Comparison of ENCODE assay signal across 9 cellular contexts in the genomic region with DNA sequence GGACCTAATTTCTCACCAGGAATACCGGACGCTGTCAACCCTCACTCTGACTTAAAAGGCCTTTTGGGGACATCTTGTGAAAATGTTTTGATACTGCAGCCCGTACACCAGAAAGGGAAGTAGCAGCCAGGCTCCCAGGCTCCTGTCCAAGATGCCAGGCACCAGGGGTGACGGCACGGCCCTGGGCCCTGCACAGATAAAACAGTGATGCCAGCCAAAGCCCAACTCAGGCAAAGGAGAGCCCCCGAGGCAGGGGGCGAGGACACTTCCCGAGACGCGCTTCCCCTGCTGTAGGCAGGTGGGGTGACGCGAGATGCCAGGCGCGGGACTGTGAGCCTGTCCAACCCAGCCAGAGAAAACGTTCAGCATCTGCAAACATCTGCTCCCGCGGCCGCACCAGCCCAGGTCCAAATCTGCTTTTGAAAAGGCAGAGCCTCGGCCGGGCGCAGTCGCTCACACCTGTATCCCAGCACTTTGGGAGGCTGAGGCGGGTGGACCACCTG. TPM values are rescaled to one million over a fixed set of nuclear protein-coding genes. Genes with fewer than 3 reads are reported as not detected.
DNase-seq lines count a peak whose midpoint lies in the region; ATAC-seq, FAIRE-seq and TF ChIP-seq lines count a peak whose summit lies in the region.
"Had no signal": no experiment of that assay in that cellular context is flagged by ENCODE, and none has a peak within 500 bp of the region (broad histone marks: within the 10 kb centered on the region; RNA-seq: fewer than 3 reads in every experiment).

No MANE protein-coding gene starts in this region.

- TF ChIP-seq CTCF in GM12864 (IDR thresholded peaks at IDR 0.05; ENCODE audit: low read depth, low read length, missing control alignments), result peak; percentile 41
- TF ChIP-seq CTCF in endothelial cell of umbilical vein (IDR thresholded peaks at IDR 0.05; ENCODE audit: extremely low read depth in 1 of 2, insufficient read depth in 1 of 2, low read depth in 1 of 2, low read length in 2 of 2), result peak; percentile 16 to 24
- TF ChIP-seq CTCF in pancreas (IDR thresholded peaks at IDR 0.05), result peak in 3 of 4 donors; percentile 8 to 15 (median 14)
- TF ChIP-seq CTCF in MM.1S (IDR thresholded peaks at IDR 0.05; ENCODE audit: low read length), result no peak
- no peak for TF ChIP-seq CTCF in endothelial cell (IDR thresholded peaks at IDR 0.05; ENCODE audit: unreplicated experiment)

- H3K27me3 ChIP-seq in endothelial cell of umbilical vein (ENCODE audit: control insufficient read depth in 2 of 2, insufficient read depth in 2 of 2, low read length in 2 of 2) (no peaks in the 10 kb centered on the region), pancreas (no peaks in the 10 kb centered on the region), MM.1S (replicated peaks; ENCODE audit: insufficient read depth, low read length) (no peaks in the 10 kb centered on the region)
- H3K27me3 ChIP-seq in CD4-positive, alpha-beta memory T cell (ENCODE audit: insufficient read depth, low read length), result no peaks in the 10 kb centered on the region

- H3K36me3 ChIP-seq in endothelial cell of umbilical vein (ENCODE audit: control insufficient read depth in 2 of 2, extremely low read depth in 1 of 2, insufficient read depth in 2 of 2, low read length in 2 of 2) (peaks cover 0 to under 1% of the 10 kb centered on the region in 2 experiments), pancreas (no peaks in the 10 kb centered on the region), MM.1S (replicated peaks; ENCODE audit: insufficient read depth, low read length) (no peaks in the 10 kb centered on the region)
- no peaks in the 10 kb centered on the region for H3K36me3 ChIP-seq in CD4-positive, alpha-beta memory T cell (ENCODE audit: insufficient read depth, low read length)

- DNase-seq in GM12864 (ENCODE audit: low read depth) (no peak), NCI-H526 treated with DMSO at 0.1 percent for 48 hours (lab: John Stamatoyannopoulos, UW) (peak; percentile 21), endothelial cell of umbilical vein (ENCODE audit: low read depth, low spot score) (peak; percentile 45), pancreas (peak in 3 of 6 donors; percentile 42 to 58 (median 58)), MM.1S (no peak), NCI-H510A (lab: John Stamatoyannopoulos, UW) (no peak), endothelial cell (ENCODE audit: low spot score) (no peak)
- no peak for DNase-seq in CD4-positive, alpha-beta memory T cell

- BruUV-seq in endothelial cell of umbilical vein (replicated peaks; lab: Mats Ljungman, UMichigan), result no TSS peak

- no peaks in the 10 kb centered on the region for H3K9me2 ChIP-seq in MM.1S (replicated peaks; ENCODE audit: insufficient read depth, low read length)

- no peak overlapping the region for H3K4me3 Mint-ChIP-seq in CD4-positive, alpha-beta memory T cell
- H3K4me3 Mint-ChIP-seq in endothelial cell (ENCODE audit: unreplicated experiment), result no peak overlapping the region

- CTCF ChIA-PET in endothelial cell of umbilical vein (lab: Charles Lee), result interaction anchor here (0.9 to 1.2 kb wide), 4 partner anchors 13 to 151 kb away, joined by 3 to 6 read pairs (median 4); no protein-coding TSS in a partner anchor
- CTCF ChIA-PET in CD4-positive, alpha-beta memory T cell (lab: Charles Lee; ENCODE audit: partially characterized antibody), result interaction anchor here (2.0 kb wide), 1 partner anchor 13 kb away, joined by 4 read pairs; no protein-coding TSS in a partner anchor

- FAIRE-seq in endothelial cell of umbilical vein (lab: Jason Lieb, UNC) (peak; percentile 76), pancreas (lab: Jason Lieb, UNC) (no peak)
- FAIRE-seq: colon had no signal

- no peak overlapping the region for H3K27ac Mint-ChIP-seq in CD4-positive, alpha-beta memory T cell
- no peak overlapping the region for H3K27ac Mint-ChIP-seq in endothelial cell (ENCODE audit: unreplicated experiment)

- no peak for TF ChIP-seq POLR2A in endothelial cell of umbilical vein (IDR thresholded peaks at IDR 0.05; ENCODE audit: low read depth, low read length)

- POLR2A ChIA-PET in endothelial cell of umbilical vein (lab: Charles Lee), result no interaction called here
- POLR2A ChIA-PET in CD4-positive, alpha-beta memory T cell (lab: Charles Lee; ENCODE audit: partially characterized antibody), result interaction anchor here (0.8 kb wide), 1 partner anchor 16 kb away, joined by 3 read pairs; a partner anchor contains a TSS

- H3K36me3 Mint-ChIP-seq in CD4-positive, alpha-beta memory T cell, result peaks cover 0 to 1% of the 10 kb centered on the region in 2 donors
- peaks cover 5% of the 10 kb centered on the region for H3K36me3 Mint-ChIP-seq in endothelial cell (ENCODE audit: low read depth, unreplicated experiment)

- intact Hi-C loops in endothelial cell of umbilical vein (cut with micrococcal nuclease), result no loop called here
- intact Hi-C loops in pancreas (cut with DNase I), result loop anchor here in 1 of 3 donors (10.0 kb wide), 1 partner anchor 150 kb away; no protein-coding TSS in a partner anchor
- intact Hi-C loops in CD4-positive, alpha-beta memory T cell (cut with micrococcal nuclease), result no loop called here

- H3F3A ChIP-seq in MM.1S (ENCODE audit: insufficient read depth, low read length), result no peaks in the 10 kb centered on the region

- 0 out of 2 replicates have a peak overlapping the region, but pooled peaks have one; percentile 12 for H3K4me3 ChIP-seq in GM12864 (ENCODE audit: low read depth, low read length)
- no peak overlapping the region for H3K4me3 ChIP-seq in endothelial cell of umbilical vein (replicated peaks in 1 of 3; ENCODE audit: insufficient read depth in 1 of 3, low read depth in 1 of 3, low read length in 3 of 3)
- H3K4me3 ChIP-seq in pancreas, result no peak overlapping the region
- H3K4me3 ChIP-seq in MM.1S (ENCODE audit: low read length), result no peak overlapping the region
- H3K4me3 ChIP-seq in CD4-positive, alpha-beta memory T cell (ENCODE audit: low read length in 2 of 2), result no peak overlapping the region

- H3K9ac ChIP-seq in endothelial cell of umbilical vein (replicated peaks; ENCODE audit: extremely low read depth, insufficient read depth, low read length) (no peak overlapping the region), MM.1S (ENCODE audit: low read length) (no peak overlapping the region)

- dilution Hi-C loops in endothelial cell of umbilical vein (cut with MboI; ENCODE audit: extremely low pct_ligation_motif_present, low sequenced_read_pairs), result no loop called here

- H3K27me3 Mint-ChIP-seq in CD4-positive, alpha-beta memory T cell, result no peaks in the 10 kb centered on the region
- H3K27me3 Mint-ChIP-seq in endothelial cell (ENCODE audit: unreplicated experiment), result peaks cover 2% of the 10 kb centered on the region

- H3K9me1 ChIP-seq in endothelial cell of umbilical vein (replicated peaks; ENCODE audit: control insufficient read depth, extremely low read depth, insufficient read depth, low read length), result no peaks in the 10 kb centered on the region

- H3K27ac ChIP-seq in endothelial cell of umbilical vein (ENCODE audit: insufficient read depth, low read depth, low read length) (no peak overlapping the region), pancreas (no peak overlapping the region), MM.1S (ENCODE audit: low read length) (no peak overlapping the region)
- H3K27ac ChIP-seq in CD4-positive, alpha-beta memory T cell (ENCODE audit: low read depth, low read length), result no peak overlapping the region

- H3K9me3 ChIP-seq in endothelial cell of umbilical vein (replicated peaks; ENCODE audit: control insufficient read depth, insufficient read depth, low read length) (no peaks in the 10 kb centered on the region), pancreas (no peaks in the 10 kb centered on the region), MM.1S (replicated peaks; ENCODE audit: insufficient read depth, low read length) (no peaks in the 10 kb centered on the region)
- no peaks in the 10 kb centered on the region for H3K9me3 ChIP-seq in CD4-positive, alpha-beta memory T cell (ENCODE audit: control insufficient read depth in 1 of 2, low read length in 2 of 2)

- ATAC-seq in pancreas, result peak; percentile 83 to 95 (median 92)

- H3K4me1 Mint-ChIP-seq in CD4-positive, alpha-beta memory T cell, result peaks cover 0 to 2% (median 0%) of the 10 kb centered on the region in 4 donors
- no peaks in the 10 kb centered on the region for H3K4me1 Mint-ChIP-seq in endothelial cell (ENCODE audit: unreplicated experiment)

- H3K4me1 ChIP-seq in endothelial cell of umbilical vein (ENCODE audit: control insufficient read depth, extremely low read depth, insufficient read depth, low read length) (no peaks in the 10 kb centered on the region), pancreas (no peaks in the 10 kb centered on the region), MM.1S (ENCODE audit: low read length) (no peaks in the 10 kb centered on the region)
- no peaks in the 10 kb centered on the region for H3K4me1 ChIP-seq in CD4-positive, alpha-beta memory T cell (ENCODE audit: insufficient read depth, low read length)

- no peaks in the 10 kb centered on the region for H4K20me1 ChIP-seq in endothelial cell of umbilical vein (replicated peaks; ENCODE audit: control insufficient read depth, extremely low read depth, insufficient read depth, low read length)
- H4K20me1 ChIP-seq in MM.1S (ENCODE audit: insufficient read depth, low read length), result no peaks in the 10 kb centered on the region

- H3K4me2 ChIP-seq in endothelial cell of umbilical vein (ENCODE audit: insufficient read depth, low read length) (no peak overlapping the region), MM.1S (ENCODE audit: low read depth, low read length) (no peak overlapping the region)

- H2AFZ ChIP-seq in endothelial cell of umbilical vein (ENCODE audit: low read depth, low read length) (no peak overlapping the region), MM.1S (ENCODE audit: low read length) (no peak overlapping the region)

- H3K9me3 Mint-ChIP-seq in CD4-positive, alpha-beta memory T cell, result no peaks in the 10 kb centered on the region
- no peaks in the 10 kb centered on the region for H3K9me3 Mint-ChIP-seq in endothelial cell (ENCODE audit: unreplicated experiment)

- 34 to 41% methylated on average over 20 to 23 of the region's 23 CpGs for WGBS in pancreas, 2 donors

- H3K79me2 ChIP-seq in endothelial cell of umbilical vein (ENCODE audit: control insufficient read depth, insufficient read depth, low read length) (no peaks in the 10 kb centered on the region), MM.1S (ENCODE audit: low read length) (no peaks in the 10 kb centered on the region)

RNA-seq across cellular contexts. Expression of a gene that starts 15.7 kb away (rescaled TPM):
- 20.6 and 31.8 TPM in 2 replicates for total RNA-seq in endothelial cell of umbilical vein
- 37.6 and 40.6 TPM in 2 replicates for polyA plus RNA-seq in endothelial cell of umbilical vein
- 50.2 and 51.2 TPM in 2 replicates for polyA plus RNA-seq in endothelial cell of umbilical vein (2011; cell fraction: cytosol; rRNA removed)
- polyA plus RNA-seq in endothelial cell of umbilical vein (2011; cell fraction: nucleus; rRNA removed), result 53.1 and 54.8 TPM in 2 replicates
- polyA plus RNA-seq in endothelial cell of umbilical vein (2012), result 39.6 and 42.2 TPM in 2 replicates
- 19.3 and 19.8 TPM in 2 replicates for polyA minus RNA-seq in endothelial cell of umbilical vein
- polyA minus RNA-seq in endothelial cell of umbilical vein (2011; cell fraction: cytosol; rRNA and poly(A)+ RNA removed), result 12.5 TPM
- 19.7 and 23.8 TPM in 2 replicates for polyA minus RNA-seq in endothelial cell of umbilical vein (2011; cell fraction: nucleus; rRNA and poly(A)+ RNA removed)
- 10 to 100 TPM in 3 of 6 donors, 1 to 10 TPM in 3; 6.1 to 21.7 (median 10.3) TPM for total RNA-seq in pancreas
- polyA plus RNA-seq in pancreas, result 10 to 100 TPM; 31.9 to 35.0 TPM
- total RNA-seq in CD4-positive, alpha-beta memory T cell, result 10 to 100 TPM; 30.9 to 32.4 TPM
- 10 to 100 TPM; 41.8 to 60.7 TPM for polyA plus RNA-seq in CD4-positive, alpha-beta memory T cell
- 36.0 TPM for total RNA-seq in endothelial cell (ENCODE audit: unreplicated experiment)

RNA-seq across cellular contexts. Expression of a gene that starts 56.4 kb away (rescaled TPM):
- 0.25 and 0.77 TPM in 2 replicates for total RNA-seq in endothelial cell of umbilical vein
- polyA plus RNA-seq in endothelial cell of umbilical vein, result 2.3 and 3.1 TPM in 2 replicates
- 0.89 and 1.2 TPM in 2 replicates for polyA plus RNA-seq in endothelial cell of umbilical vein (2011; cell fraction: cytosol; rRNA removed)
- polyA plus RNA-seq in endothelial cell of umbilical vein (2011; cell fraction: nucleus; rRNA removed), result 1.8 and 2.6 TPM in 2 replicates
- 0.74 and 1.2 TPM in 2 replicates for polyA plus RNA-seq in endothelial cell of umbilical vein (2012)
- 1.00 and 1.6 TPM in 2 replicates for polyA minus RNA-seq in endothelial cell of umbilical vein
- polyA minus RNA-seq in endothelial cell of umbilical vein (2011; cell fraction: cytosol; rRNA and poly(A)+ RNA removed), result 4.1 TPM
- 0.34 and 0.48 TPM in 2 replicates for polyA minus RNA-seq in endothelial cell of umbilical vein (2011; cell fraction: nucleus; rRNA and poly(A)+ RNA removed)
- 1 to 10 TPM in 2 of 6 donors, under 1 TPM in 4; 0.20 to 1.6 (median 0.65) TPM for total RNA-seq in pancreas
- 1 to 10 TPM; 1.7 to 3.5 TPM for polyA plus RNA-seq in pancreas
- total RNA-seq in CD4-positive, alpha-beta memory T cell, result not detected
- polyA plus RNA-seq in CD4-positive, alpha-beta memory T cell, result not detected
- total RNA-seq in endothelial cell (ENCODE audit: unreplicated experiment), result 0.72 TPM

Comparison
In these comparisons a context has a peak if more than half of its experiments do, and no peak if none do; other contexts are left out.
1. DNase-seq: peak in NCI-H526 treated with DMSO at 0.1 percent for 48 hours (single experiment) and endothelial cell of umbilical vein (single experiment); none in GM12864 (single experiment), MM.1S (single experiment), CD4-positive, alpha-beta memory T cell (0 of 5), NCI-H510A (single experiment) and endothelial cell (single experiment).
2. CTCF ChIP-seq: peak in GM12864 (single experiment), endothelial cell of umbilical vein (2 of 2) and pancreas (3 of 4); none in MM.1S (single experiment) and endothelial cell (single experiment).